12 cellular contexts compared by ENCODE assay signal in genomic region chr17:47803201-47803600, GRCh38. TPM values are rescaled to one million over a fixed set of nuclear protein-coding genes. Genes with fewer than 3 reads are reported as not detected.
DNase-seq lines count a peak whose midpoint lies in the region; ATAC-seq lines count a peak whose summit lies in the region.
"Had no signal": no experiment of that assay in that cellular context is flagged by ENCODE, and none has a peak within 500 bp of the region (broad histone marks: within the 10 kb centered on the region; RNA-seq: fewer than 3 reads in every experiment).

No MANE protein-coding gene starts in this region.

- DNase-seq in activated CD8-positive, alpha-beta memory T cell treated with anti-CD3 and anti-CD28 coated beads for 24 hours, result peak; percentile 26
- DNase-seq in activated CD8-positive, alpha-beta memory T cell treated with anti-CD3 and anti-CD28 coated beads, Interleukin-2, amount 50 U/mL, for 4 hours, result no peak
- DNase-seq in D341Med (ENCODE audit: low spot score) (peak; percentile 15), islet precursor cell (peak; percentile 50), sciatic nerve (ENCODE audit: low spot score) (peak; percentile 42), retina (no peak), dermis blood vessel endothelial cell (no peak)
- DNase-seq: 8988T; CD4-positive, CD25-positive, alpha-beta regulatory T cell; DMS 273 treated with DMSO at 0.1 percent for 48 hours had no signal

- intact Hi-C loops in sciatic nerve (cut with DNase I), result no loop called here

- ATAC-seq in sciatic nerve (no peak), GM21723 (IDR thresholded peaks at IDR 0.05; ENCODE audit: unreplicated experiment) (no peak)

RNA-seq across cellular contexts. Expression of gene OSBPL7, which starts 18.4 kb away (rescaled TPM):
- total RNA-seq in sciatic nerve, result 13.5 TPM
- 8.9 and 11.6 TPM in 2 replicates for total RNA-seq in dermis blood vessel endothelial cell

RNA-seq across cellular contexts. Expression of gene MRPL10, which starts 28.1 kb away (rescaled TPM):
- 26.6 TPM for total RNA-seq in sciatic nerve
- 19.9 and 26.0 TPM in 2 replicates for total RNA-seq in dermis blood vessel endothelial cell

RNA-seq across cellular contexts. Expression of gene LRRC46, which starts 28.3 kb away (rescaled TPM):
- total RNA-seq in sciatic nerve (0.89 TPM), dermis blood vessel endothelial cell (0.05 TPM in 1 of 2 replicates, not detected in the other)
- total RNA-seq: Daoy had no signal

RNA-seq across cellular contexts. Expression of gene SCRN2, which starts 37.9 kb away (rescaled TPM):
- total RNA-seq in sciatic nerve (39.4 TPM), dermis blood vessel endothelial cell (44.3 and 74.2 TPM in 2 replicates)

RNA-seq across cellular contexts. Expression of gene SP6, which starts 47.8 kb away (rescaled TPM):
- 0.62 TPM for total RNA-seq in sciatic nerve
- 3.1 and 4.8 TPM in 2 replicates for total RNA-seq in dermis blood vessel endothelial cell

Comparison
In these comparisons a context has a peak if more than half of its experiments do, and no peak if none do; other contexts are left out.
1. DNase-seq: peak in activated CD8-positive, alpha-beta memory T cell treated with anti-CD3 and anti-CD28 coated beads for 24 hours (single experiment), D341Med (single experiment), islet precursor cell (single experiment) and sciatic nerve (single experiment); none in activated CD8-positive, alpha-beta memory T cell treated with anti-CD3 and anti-CD28 coated beads, Interleukin-2, amount 50 U/mL, for 4 hours (single experiment), retina (single experiment) and dermis blood vessel endothelial cell (single experiment).